ENCODE assay signal across 9 cellular contexts in the genomic region with DNA sequence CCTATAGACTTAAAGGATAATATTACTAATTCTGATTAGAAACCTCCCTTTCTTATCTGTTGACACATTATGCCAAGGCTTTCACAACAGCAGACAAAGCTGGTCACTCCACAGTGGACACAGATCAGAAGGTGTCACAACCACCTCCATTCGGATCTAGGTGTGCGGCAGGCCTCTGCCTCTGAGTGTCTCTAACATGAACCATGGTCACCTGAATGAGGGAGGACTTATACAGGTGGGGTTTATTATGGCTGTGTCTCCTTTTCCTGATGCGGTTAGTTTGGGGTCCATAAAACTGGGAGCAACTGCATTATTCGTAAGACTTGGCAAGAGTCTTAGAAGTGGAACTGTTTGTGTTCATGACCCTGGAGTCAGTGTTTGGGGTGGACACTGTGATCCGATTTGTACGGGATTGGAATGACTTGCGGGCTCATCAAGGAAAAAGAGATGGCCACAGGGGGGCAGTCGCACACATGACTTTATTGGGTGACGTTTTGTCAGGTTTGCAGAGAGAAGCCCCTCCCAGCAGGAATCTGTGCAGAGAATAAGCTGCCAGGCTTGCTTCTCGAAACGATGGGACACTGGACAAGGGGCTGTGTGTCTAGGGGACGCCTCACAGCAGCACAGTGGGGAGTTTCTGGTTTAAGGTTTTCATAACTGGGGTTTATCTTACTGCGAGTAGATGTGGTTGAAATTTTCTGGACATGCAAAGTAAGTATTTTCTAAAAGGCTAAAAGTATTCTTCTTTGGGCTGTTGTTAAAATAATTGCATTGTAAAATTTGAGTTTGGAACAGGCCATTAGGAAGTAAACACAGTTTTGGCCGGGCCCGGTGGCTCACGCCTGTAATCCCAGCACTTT.
A peak's percentile ranks its signal among the peaks of the same experiment; 100 is the strongest.
DNase-seq lines count a peak whose midpoint lies in the region; ATAC-seq and TF ChIP-seq lines count a peak whose summit lies in the region.
"Had no signal": no experiment of that assay in that cellular context is flagged by ENCODE, and none has a peak within 500 bp of the region (broad histone marks: within the 10 kb centered on the region; RNA-seq: fewer than 3 reads in every experiment).

No MANE protein-coding gene starts in this region.

- H3K4me3 ChIP-seq in HAP-1 = no peak overlapping the region

- intact Hi-C loops in CD4-positive, alpha-beta T cell (cut with DNase I, micrococcal nuclease) = loop anchor here (2.0 to 5.0 kb wide), 2 partner anchors 141 to 585 kb away; no protein-coding TSS in a partner anchor

- H3K4me3 Mint-ChIP-seq in CD4-positive, alpha-beta T cell = no peak overlapping the region
- H3K4me3 Mint-ChIP-seq in endothelial cell (ENCODE audit: unreplicated experiment) = no peak overlapping the region
- H3K4me3 Mint-ChIP-seq: IgD-negative memory B cell had no signal

- H3K36me3 Mint-ChIP-seq in CD4-positive, alpha-beta T cell (ENCODE audit: low read depth) = no peaks in the 10 kb centered on the region
- H3K36me3 Mint-ChIP-seq in endothelial cell (ENCODE audit: low read depth, unreplicated experiment) = peaks cover 4% of the 10 kb centered on the region
- H3K36me3 Mint-ChIP-seq: IgD-negative memory B cell had no signal

- DNase-seq in CD4-positive, alpha-beta T cell = peak; percentile 9 to 61 (median 26)
- peak; percentile 63 to 88 for DNase-seq in HAP-1 (ENCODE audit: low spot score in 2 of 2)
- DNase-seq in NCI-H345 treated with DMSO at 0.1 percent for 48 hours (lab: John Stamatoyannopoulos, UW; ENCODE audit: unreplicated experiment) = peak; percentile 3
- DNase-seq in activated CD4-positive, alpha-beta T cell treated with anti-CD3 and anti-CD28 coated beads, Interleukin-2, amount 50 U/mL, for 4 hours = peak; percentile 44 to 47
- DNase-seq in endothelial cell (ENCODE audit: low spot score) = peak; percentile 64
- DNase-seq in middle frontal gyrus (ENCODE audit: extremely low spot score, low spot score) = peak; percentile 37
- DNase-seq in stimulated activated CD8-positive, alpha-beta memory T cell treated with anti-CD3 and anti-CD28 coated beads, Interleukin-4, amount 100 ng/mL, for 4 hours (ENCODE audit: low read depth in 2 of 2, low spot score in 1 of 2) = peak; percentile 8 to 25

- CTCF ChIA-PET in CD4-positive, alpha-beta T cell (lab: Charles Lee) = no interaction called here

- no peaks in the 10 kb centered on the region for H3K9me3 ChIP-seq in CD4-positive, alpha-beta T cell (ENCODE audit: control insufficient read depth, low read length)
- H3K9me3 ChIP-seq in HAP-1 = no peaks in the 10 kb centered on the region

- no peaks in the 10 kb centered on the region for H3K4me1 ChIP-seq in HAP-1

- H3K27me3 ChIP-seq in CD4-positive, alpha-beta T cell (ENCODE audit: control insufficient read depth, insufficient read depth, low read length) = peaks cover 19% of the 10 kb centered on the region
- peaks cover 16% of the 10 kb centered on the region for H3K27me3 ChIP-seq in HAP-1 (ENCODE audit: low read depth)

- POLR2A ChIA-PET in CD4-positive, alpha-beta T cell (lab: Charles Lee) = no interaction called here

- H3K27ac ChIP-seq in CD4-positive, alpha-beta T cell (ENCODE audit: low read depth, low read length) = no peak overlapping the region

- no peak overlapping the region for H3K27ac Mint-ChIP-seq in CD4-positive, alpha-beta T cell
- no peak overlapping the region for H3K27ac Mint-ChIP-seq in endothelial cell (ENCODE audit: unreplicated experiment)
- H3K27ac Mint-ChIP-seq: IgD-negative memory B cell had no signal

- no peaks in the 10 kb centered on the region for H3K4me1 Mint-ChIP-seq in CD4-positive, alpha-beta T cell (ENCODE audit: low read depth)
- peaks cover 15% of the 10 kb centered on the region for H3K4me1 Mint-ChIP-seq in endothelial cell (ENCODE audit: unreplicated experiment)

- no peaks in the 10 kb centered on the region for H3K9me3 Mint-ChIP-seq in CD4-positive, alpha-beta T cell
- peaks cover 4% of the 10 kb centered on the region for H3K9me3 Mint-ChIP-seq in endothelial cell (ENCODE audit: unreplicated experiment)

- no peak for ATAC-seq in CD4-positive, alpha-beta T cell (ENCODE audit: poor library complexity)
- ATAC-seq in GM19452 (IDR thresholded peaks at IDR 0.05; ENCODE audit: unreplicated experiment) = no peak

- H3K27me3 Mint-ChIP-seq in CD4-positive, alpha-beta T cell = peaks cover 61% of the 10 kb centered on the region
- H3K27me3 Mint-ChIP-seq in endothelial cell (ENCODE audit: unreplicated experiment) = peaks cover 3% of the 10 kb centered on the region

- TF ChIP-seq CTCF in CD4-positive, alpha-beta T cell (IDR thresholded peaks at IDR 0.05) = peak; percentile 45
- TF ChIP-seq CTCF in endothelial cell (IDR thresholded peaks at IDR 0.05; ENCODE audit: unreplicated experiment) = peak; percentile 62

- H3K36me3 ChIP-seq in HAP-1 (replicated peaks) = no peaks in the 10 kb centered on the region

- in situ Hi-C loops in HAP-1 (cut with MboI; ENCODE audit: low sequenced_read_pairs) = loop anchor here (10.0 kb wide), 1 partner anchor 137 kb away; no protein-coding TSS in a partner anchor

Comparison
In these comparisons a context has a peak if more than half of its experiments do, and no peak if none do; other contexts are left out.
1. DNase-seq: peak in every context shown above with its lines; median percentile 76 in HAP-1; 64 in endothelial cell; 46 in activated CD4-positive, alpha-beta T cell treated with anti-CD3 and anti-CD28 coated beads, Interleukin-2, amount 50 U/mL, for 4 hours; 37 in middle frontal gyrus; 26 in CD4-positive, alpha-beta T cell; 16 in stimulated activated CD8-positive, alpha-beta memory T cell treated with anti-CD3 and anti-CD28 coated beads, Interleukin-4, amount 100 ng/mL, for 4 hours; 3 in NCI-H345 treated with DMSO at 0.1 percent for 48 hours.